In genomic region chrX:34332336-34332735, GRCh38 we compare ENCODE assay signal across 15 cellular contexts.
DNase-seq lines count a peak whose midpoint lies in the region; ATAC-seq, FAIRE-seq and TF ChIP-seq lines count a peak whose summit lies in the region.
"Had no signal": no experiment of that assay in that cellular context is flagged by ENCODE, and none has a peak within 500 bp of the region (broad histone marks: within the 10 kb centered on the region; RNA-seq: fewer than 3 reads in every experiment).

No MANE protein-coding gene starts in this region.

- intact Hi-C loops in psoas muscle (cut with DNase I), result no loop called here

- TF ChIP-seq RAD21 in H1 (IDR thresholded peaks at IDR 0.05 in 1 of 2, conservative IDR thresholded peaks at IDR 0.05 in 1 of 2; ENCODE audit: low read depth in 2 of 2, low read length in 2 of 2), result peak; percentile 55 to 59

- H4K5ac ChIP-seq in H1 (ENCODE audit: insufficient read length, low read depth, low read length), result no peak overlapping the region

- no peaks in the 10 kb centered on the region for H4K20me1 ChIP-seq in H1 (replicated peaks in 1 of 2; ENCODE audit: control insufficient read depth in 1 of 2, insufficient read depth in 2 of 2, low read length in 2 of 2)

- no peak overlapping the region for H3K4me2 ChIP-seq in H1 (ENCODE audit: insufficient read depth in 1 of 2, low read depth in 2 of 2, low read length in 2 of 2)

- TF ChIP-seq EP300 in H1 (IDR thresholded peaks at IDR 0.05; ENCODE audit: borderline replicate concordance in 1 of 2, low read depth in 2 of 2, low read length in 2 of 2), result no peak

- DNase-seq in NCI-H2171 treated with DMSO at 0.1 percent for 48 hours (lab: John Stamatoyannopoulos, UW) (peak; percentile 0), NCI-H2171 (lab: John Stamatoyannopoulos, UW) (no peak), NCI-H82 treated with DMSO at 0.1 percent for 48 hours (lab: John Stamatoyannopoulos, UW; ENCODE audit: unreplicated experiment) (peak; percentile 49), H1 (ENCODE audit: low read depth in 1 of 2, low spot score in 2 of 2) (no peak), psoas muscle (no peak)
- DNase-seq in activated CD4-positive, alpha-beta T cell treated with anti-CD3 and anti-CD28 coated beads, Interleukin-2, amount 50 U/mL, for 4 hours, result no peak
- DNase-seq: activated CD8-positive, alpha-beta memory T cell treated with anti-CD3 and anti-CD28 coated beads, Interleukin-2, amount 50 U/mL, for 4 hours; amygdala; erythroblast; GDM1; KG1; NCI-H510A treated with DMSO at 0.1 percent for 48 hours; stimulated activated naive CD4-positive, alpha-beta T cell treated with Interleukin-2 at 50 U/mL for 16 hours had no signal

- no peaks in the 10 kb centered on the region for H3K36me3 ChIP-seq in H1 (ENCODE audit: control insufficient read depth in 2 of 4, insufficient read depth in 4 of 4, low read length in 3 of 4)
- no peaks in the 10 kb centered on the region for H3K36me3 ChIP-seq in psoas muscle (ENCODE audit: insufficient read depth in 1 of 2, low read depth in 1 of 2)

- H3K9ac ChIP-seq in H1 (replicated peaks in 1 of 4; ENCODE audit: extremely low read depth in 1 of 4, low read depth in 3 of 4, low read length in 3 of 4), result no peak overlapping the region

- no peak overlapping the region for H3K23ac ChIP-seq in H1 (ENCODE audit: insufficient read length)

- H3K14ac ChIP-seq in H1 (ENCODE audit: insufficient read length), result no peak overlapping the region

- H3K79me1 ChIP-seq in H1 (ENCODE audit: low read depth, low read length), result no peaks in the 10 kb centered on the region

- H3K4me1 ChIP-seq in H1 (replicated peaks in 1 of 4; ENCODE audit: control insufficient read depth in 3 of 4, insufficient read depth in 4 of 4, low read length in 3 of 4), result no peaks in the 10 kb centered on the region
- H3K4me1 ChIP-seq in psoas muscle, result no peaks in the 10 kb centered on the region

- 85% methylated on average over 2 of the region's 2 CpGs; no CpG with 5 or more reads in 1 of the 2 experiments for WGBS in H1 (ENCODE audit: extremely low coverage in 1 of 2, insufficient coverage in 1 of 2, insufficient read length in 1 of 2, insufficient replicate concordance in 2 of 2, low coverage in 1 of 2, low lambda C conversion rate in 2 of 2, missing lambda C conversion rate in 1 of 2), 2 experiments
- WGBS in psoas muscle, 3 donors, result 27 to 44% (median 32%) methylated on average over 2 of the region's 2 CpGs

- H3K79me2 ChIP-seq in H1 (ENCODE audit: control insufficient read depth in 1 of 2, insufficient read depth in 2 of 2, low read length in 2 of 2), result no peaks in the 10 kb centered on the region

- TF ChIP-seq POLR2A in H1 (IDR thresholded peaks at IDR 0.05; ENCODE audit: control extremely low read depth in 1 of 2, low read depth in 2 of 2, low read length in 2 of 2), result no peak

- ATAC-seq in psoas muscle (no peak), HG03045 (IDR thresholded peaks at IDR 0.05; ENCODE audit: unreplicated experiment) (no peak), GM19324 (IDR thresholded peaks at IDR 0.05; ENCODE audit: low FRiP score, unreplicated experiment) (no peak)

- no peak overlapping the region for H2BK5ac ChIP-seq in H1 (ENCODE audit: low read depth, low read length)

- CTCF ChIA-PET in H1 (lab: Charles Lee; ENCODE audit: partially characterized antibody), result interaction anchor here (0.6 kb wide), 2 partner anchors 19 to 32 kb away, joined by 3 read pairs; no protein-coding TSS in a partner anchor

- no peak overlapping the region for H2BK15ac ChIP-seq in H1 (ENCODE audit: low read length)

- no peak overlapping the region for H3K4ac ChIP-seq in H1 (replicated peaks; ENCODE audit: insufficient read length, low read depth, low read length)

- no peak overlapping the region for H3K18ac ChIP-seq in H1 (ENCODE audit: extremely low read depth, low read length)

- no peak overlapping the region for H2BK12ac ChIP-seq in H1 (ENCODE audit: low read depth, low read length)

- H2BK20ac ChIP-seq in H1 (ENCODE audit: low read length), result no peak overlapping the region

- H3K27ac ChIP-seq in H1 (ENCODE audit: low read depth, low read length) (no peak overlapping the region), psoas muscle (no peak overlapping the region)

- no peak overlapping the region for H3K4me3 ChIP-seq in H1 (ENCODE audit: extremely low read depth in 1 of 4, insufficient read depth in 2 of 4, low read depth in 3 of 4, low read length in 4 of 4)
- no peak overlapping the region for H3K4me3 ChIP-seq in psoas muscle

- no peak overlapping the region for H2AK5ac ChIP-seq in H1 (ENCODE audit: low read depth, low read length)

- H3K23me2 ChIP-seq in H1 (ENCODE audit: low read depth, low read length), result no peaks in the 10 kb centered on the region

- FAIRE-seq in H1 (lab: Jason Lieb, UNC), result no peak

- H2BK120ac ChIP-seq in H1 (replicated peaks; ENCODE audit: low read depth, low read length), result no peak overlapping the region

- H3K56ac ChIP-seq in H1 (replicated peaks; ENCODE audit: insufficient read length, low read depth, low read length), result no peak overlapping the region

- H2AFZ ChIP-seq in H1 (ENCODE audit: low read length), result no peak overlapping the region

- no peak overlapping the region for H4K91ac ChIP-seq in H1 (replicated peaks; ENCODE audit: insufficient read length, low read length)

- H3K27me3 ChIP-seq in H1 (replicated peaks in 1 of 4; ENCODE audit: control insufficient read depth in 3 of 4, extremely low read depth in 1 of 4, insufficient read depth in 3 of 4, low read length in 3 of 4) (no peaks in the 10 kb centered on the region), psoas muscle (ENCODE audit: insufficient read depth in 3 of 3, low read length in 2 of 3) (no peaks in the 10 kb centered on the region)

- TF ChIP-seq CTCF in H1 (IDR thresholded peaks at IDR 0.05; ENCODE audit: control extremely low read depth in 1 of 3, insufficient read depth in 1 of 3, low read depth in 1 of 3, low read length in 3 of 3), result peak in 2 of 3 experiments; percentile 14 to 35; a peak in 2 of 4 replicates
- peak; percentile 5 for TF ChIP-seq CTCF in psoas muscle (IDR thresholded peaks at IDR 0.05)

- no peak overlapping the region for H4K8ac ChIP-seq in H1 (ENCODE audit: extremely low read depth, insufficient read depth, low read length)

- POLR2A ChIA-PET in H1 (lab: Charles Lee; ENCODE audit: partially characterized antibody), result no interaction called here

- H3K9me3 ChIP-seq in H1 (ENCODE audit: insufficient read depth in 2 of 2, low read depth in 1 of 2, low read length in 1 of 2) (no peaks in the 10 kb centered on the region), psoas muscle (no peaks in the 10 kb centered on the region)

TF ChIP-seq in H1, 55 proteins besides CTCF, POLR2A, EP300 and RAD21:
- TF ChIP-seq YY1 (IDR thresholded peaks at IDR 0.05; ENCODE audit: low read depth, low read length) (no peak), BACH1 (IDR thresholded peaks at IDR 0.05; ENCODE audit: low read length) (no peak), SIN3A (conservative IDR thresholded peaks at IDR 0.05 in 1 of 2, IDR thresholded peaks at IDR 0.05 in 1 of 2; ENCODE audit: low read depth in 1 of 2, low read length in 2 of 2) (no peak), GABPA (IDR thresholded peaks at IDR 0.05; ENCODE audit: borderline replicate concordance, insufficient read depth, low read length) (no peak), CEBPB (IDR thresholded peaks at IDR 0.05; ENCODE audit: low read depth, low read length) (no peak), ATF2 (IDR thresholded peaks at IDR 0.05; ENCODE audit: low read length) (no peak), CBX8 (IDR thresholded peaks at IDR 0.05; ENCODE audit: borderline replicate concordance, low read depth, low read length) (no peak), POLR2AphosphoS5 (IDR thresholded peaks at IDR 0.05; ENCODE audit: low read depth, low read length) (no peak), ASH2L (IDR thresholded peaks at IDR 0.05; ENCODE audit: low read length) (no peak), SRF (IDR thresholded peaks at IDR 0.05; ENCODE audit: low read depth, low read length) (no peak), EGR1 (IDR thresholded peaks at IDR 0.05; ENCODE audit: borderline replicate concordance, low read depth, low read length) (no peak), JUN (IDR thresholded peaks at IDR 0.05; ENCODE audit: low read depth, low read length) (no peak), RNF2 (IDR thresholded peaks at IDR 0.05; ENCODE audit: borderline replicate concordance, low read depth, low read length, missing control alignments, poor library complexity, severe bottlenecking) (no peak)

Comparison
In these comparisons a context has a peak if more than half of its experiments do, and no peak if none do; other contexts are left out.
1. DNase-seq: peak in NCI-H2171 treated with DMSO at 0.1 percent for 48 hours (single experiment) and NCI-H82 treated with DMSO at 0.1 percent for 48 hours (single experiment); none in NCI-H2171 (single experiment), H1 (0 of 2), psoas muscle (0 of 2) and activated CD4-positive, alpha-beta T cell treated with anti-CD3 and anti-CD28 coated beads, Interleukin-2, amount 50 U/mL, for 4 hours (0 of 2).